8 cellular contexts compared by ENCODE assay signal in the genomic region with DNA sequence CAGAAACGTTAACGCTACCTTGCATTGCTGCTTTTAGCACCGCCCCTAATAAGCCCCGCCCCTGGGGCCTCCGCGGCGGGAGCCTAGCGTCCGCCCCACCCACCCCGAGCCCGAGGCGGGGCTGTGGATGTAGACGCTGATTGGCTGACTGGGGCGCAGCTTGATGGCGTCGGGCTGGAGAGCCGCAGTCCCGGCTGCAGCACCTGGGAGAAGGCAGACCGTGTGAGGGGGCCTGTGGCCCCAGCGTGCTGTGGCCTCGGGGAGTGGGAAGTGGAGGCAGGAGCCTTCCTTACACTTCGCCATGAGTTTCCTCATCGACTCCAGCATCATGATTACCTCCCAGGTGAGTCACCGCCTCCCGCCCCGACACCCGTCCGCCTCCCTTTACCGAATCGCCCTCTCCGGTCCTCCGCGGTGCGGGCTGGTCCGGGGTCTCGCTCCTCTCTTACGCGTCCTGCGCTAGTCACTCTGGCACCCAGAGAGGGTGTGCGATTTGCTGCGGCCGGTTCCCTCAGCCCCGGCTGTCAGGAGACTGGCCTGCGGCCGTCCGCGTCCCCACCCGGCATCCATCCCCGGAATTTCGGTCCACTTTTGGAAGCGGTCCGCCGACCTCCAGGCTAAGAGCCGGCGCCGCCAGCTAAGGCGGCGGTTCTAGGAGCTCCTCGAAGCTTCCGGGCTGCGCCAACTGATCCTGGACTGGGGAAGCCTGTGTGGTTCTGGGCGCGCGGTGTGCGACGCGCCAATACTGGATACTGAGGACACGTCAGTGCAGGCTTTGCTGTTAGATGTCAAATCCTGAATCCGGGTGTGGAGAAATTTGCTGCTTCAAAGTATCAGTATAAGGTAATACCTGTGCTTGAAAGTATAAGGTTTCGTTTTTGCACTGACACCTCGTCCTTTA. TPM values are rescaled to one million over a fixed set of nuclear protein-coding genes. Genes with fewer than 3 reads are reported as not detected.
A peak's percentile ranks its signal among the peaks of the same experiment; 100 is the strongest.
DNase-seq lines count a peak whose midpoint lies in the region; ATAC-seq and TF ChIP-seq lines count a peak whose summit lies in the region.
"Not testable (repeated sequence)": the region's sequence is repeated elsewhere in the genome, so short reads cannot be mapped to it uniquely, and the experiment has no call there.

Gene GPR89A (plus strand): TSS at position 156 of the 901 bp plus-strand sequence. CDS start 146 bp downstream, at position 302.

- TF ChIP-seq POLR2A in GM15510 (IDR thresholded peaks at IDR 0.05; ENCODE audit: borderline replicate concordance, extremely low read depth, insufficient read length) (peak; percentile 85), uterus (IDR thresholded peaks at IDR 0.05) (peak; percentile 71 to 82)

- ATAC-seq in HG02885 (IDR thresholded peaks at IDR 0.05; ENCODE audit: poor library complexity, unreplicated experiment) (peak; percentile 94), right cardiac atrium (peak; percentile 100)

- not testable (repeated sequence) for H3K9me3 ChIP-seq in right cardiac atrium (ENCODE audit: control insufficient read depth, low read length); uterus

- intact Hi-C loops in right cardiac atrium (cut with DNase I); uterus (cut with DNase I; ENCODE audit: low total_unique reads): not testable (repeated sequence)

- H3K36me3 ChIP-seq in uterus = not testable (repeated sequence)

- not testable (repeated sequence) for TF ChIP-seq CTCF in uterus (IDR thresholded peaks at IDR 0.05)

- H3K27ac ChIP-seq in right cardiac atrium (ENCODE audit: low read length) = peak within 1 kb of the TSS; percentile 28
- H3K27ac ChIP-seq in uterus = peak within 1 kb of the TSS; percentile 75 to 88

- H3K4me3 ChIP-seq in right cardiac atrium (ENCODE audit: low read length) = peak within 1 kb of the TSS; percentile 85
- H3K4me3 ChIP-seq in uterus = peak within 1 kb of the TSS; percentile 71 to 89

- peak; percentile 77 for DNase-seq in NCI-H1694 treated with DMSO at 0.1 percent for 48 hours (lab: John Stamatoyannopoulos, UW)
- peak; percentile 90 to 95 (median 94) for DNase-seq in T-helper 2 cell
- DNase-seq in anterior cingulate cortex (lab: John Stamatoyannopoulos, UW) = peak; percentile 28 to 95 (median 88)
- DNase-seq in right cardiac atrium = peak; percentile 95 to 99 (median 98)
- DNase-seq in pulmonary artery endothelial cell (ENCODE audit: low read depth, low spot score) = peak; percentile 63
- peak; percentile 93 to 95 for DNase-seq in uterus

- WGBS in right cardiac atrium = 1% methylated on average over 56 of the region's 71 CpGs

- not testable (repeated sequence) for H3K27me3 ChIP-seq in right cardiac atrium (ENCODE audit: control insufficient read depth, insufficient read depth); uterus

- H3K4me1 ChIP-seq in right cardiac atrium (ENCODE audit: control insufficient read depth, insufficient read depth, low read length); uterus: not testable (repeated sequence)

RNA-seq across cellular contexts. Expression of gene GPR89A, which starts in this region (rescaled TPM):
- total RNA-seq in right cardiac atrium (10 to 100 TPM in 3 of 4 donors, 1 to 10 TPM in 1; 8.9 to 19.2 (median 12.2) TPM), pulmonary artery endothelial cell (22.3 and 26.9 TPM in 2 replicates), uterus (10 to 100 TPM; 19.0 to 71.8 (median 31.9) TPM)
- 9.5 TPM for polyA plus RNA-seq in right cardiac atrium

Comparison
In these comparisons a context has a peak if more than half of its experiments do, and no peak if none do; other contexts are left out.
1. Peak in every context shown above with its lines: DNase-seq, ATAC-seq, H3K4me3 ChIP-seq and H3K27ac ChIP-seq.